ENCODE assay signal across 12 cellular contexts in the genomic region with DNA sequence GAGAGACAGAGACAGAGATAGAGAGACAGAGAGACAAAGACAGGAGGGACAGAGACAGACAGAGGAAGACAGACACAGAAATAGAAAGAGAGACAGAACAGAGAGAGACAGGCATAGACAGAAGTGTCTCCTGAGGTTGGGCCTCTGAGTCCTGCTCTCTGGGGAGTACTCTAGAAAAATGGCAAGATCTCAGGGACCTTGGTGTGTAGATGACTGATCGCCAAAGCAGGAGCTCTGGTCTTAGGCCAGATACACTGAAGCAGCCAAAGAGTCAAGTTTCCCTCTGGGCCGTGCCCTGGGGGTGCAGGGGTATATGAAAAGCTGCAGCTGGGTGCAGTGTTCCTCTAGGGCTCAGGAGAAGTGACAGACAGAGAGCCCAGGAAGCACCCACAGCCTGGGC.
A peak's percentile ranks its signal among the peaks of the same experiment; 100 is the strongest.
DNase-seq lines count a peak whose midpoint lies in the region; ATAC-seq and TF ChIP-seq lines count a peak whose summit lies in the region.
"Had no signal": no experiment of that assay in that cellular context is flagged by ENCODE, and none has a peak within 500 bp of the region (broad histone marks: within the 10 kb centered on the region; RNA-seq: fewer than 3 reads in every experiment).

No MANE protein-coding gene starts in this region.

- H3K9me3 ChIP-seq in SJSA1 (replicated peaks) (no peaks in the 10 kb centered on the region), prostate gland (no peaks in the 10 kb centered on the region), body of pancreas (no peaks in the 10 kb centered on the region)
- H3K9me3 ChIP-seq: gastroesophageal sphincter had no signal

- no peaks in the 10 kb centered on the region for H3K79me2 ChIP-seq in ACC112 (ENCODE audit: control insufficient read depth, insufficient read depth, low read length, unreplicated experiment)

- H3K36me3 ChIP-seq in ACC112 (ENCODE audit: insufficient read depth, low read length) (no peaks in the 10 kb centered on the region), SJSA1 (no peaks in the 10 kb centered on the region), prostate gland (no peaks in the 10 kb centered on the region), body of pancreas (replicated peaks in 1 of 2; ENCODE audit: insufficient read depth in 1 of 2, low read depth in 2 of 2) (no peaks in the 10 kb centered on the region)
- H3K36me3 ChIP-seq: gastroesophageal sphincter had no signal

- 52% methylated on average over 2 of the region's 2 CpGs for WGBS in prostate gland
- 67 to 90% methylated on average over 2 of the region's 2 CpGs for WGBS in body of pancreas, 2 donors

- intact Hi-C loops in prostate gland (cut with DNase I) (no loop called here), body of pancreas (cut with DNase I) (no loop called here)

- H3K4me3 ChIP-seq in ACC112 (ENCODE audit: low read depth, low read length): 0 out of 2 replicates have a peak overlapping the region, but pooled peaks have one; percentile 22
- no peak overlapping the region for H3K4me3 ChIP-seq in SJSA1
- H3K4me3 ChIP-seq in fibroblast of pulmonary artery (replicated peaks; ENCODE audit: low read depth, low read length): no peak overlapping the region
- no peak overlapping the region for H3K4me3 ChIP-seq in prostate gland
- no peak overlapping the region for H3K4me3 ChIP-seq in body of pancreas
- H3K4me3 ChIP-seq: gastroesophageal sphincter had no signal

- H3K27ac ChIP-seq in ACC112 (ENCODE audit: low read depth, low read length) (peak overlapping the region; percentile 96), SJSA1 (peak overlapping the region; percentile 47), prostate gland (peak overlapping the region; percentile 39 to 69), body of pancreas (no peak overlapping the region)

- ATAC-seq in body of pancreas: no peak
- ATAC-seq: T-cell had no signal

- H2AFZ ChIP-seq in ACC112 (ENCODE audit: low read length, unreplicated experiment): peak overlapping the region; percentile 68

- peaks cover 48% of the 10 kb centered on the region for H3K4me1 ChIP-seq in ACC112 (ENCODE audit: control insufficient read depth, insufficient read depth, low read length, unreplicated experiment)
- H3K4me1 ChIP-seq in SJSA1 (replicated peaks): peaks cover 38% of the 10 kb centered on the region
- peaks cover 3% of the 10 kb centered on the region for H3K4me1 ChIP-seq in prostate gland (replicated peaks)
- H3K4me1 ChIP-seq in body of pancreas: peaks cover 3% of the 10 kb centered on the region

- H3K27me3 ChIP-seq in ACC112 (ENCODE audit: insufficient read depth, low read length) (no peaks in the 10 kb centered on the region), SJSA1 (replicated peaks) (no peaks in the 10 kb centered on the region), prostate gland (replicated peaks; ENCODE audit: insufficient read depth) (no peaks in the 10 kb centered on the region), body of pancreas (no peaks in the 10 kb centered on the region)
- H3K27me3 ChIP-seq: gastroesophageal sphincter had no signal

- DNase-seq in SJSA1 (ENCODE audit: low read depth in 1 of 2, low spot score in 2 of 2) (no peak), fibroblast of pulmonary artery (ENCODE audit: low read depth) (peak; percentile 26), prostate gland (ENCODE audit: low spot score) (no peak), DMS79 (lab: John Stamatoyannopoulos, UW) (no peak), body of pancreas (no peak), islet precursor cell (no peak)
- DNase-seq in activated effector memory CD4-positive, alpha-beta T cell treated with anti-CD3 and anti-CD28 coated beads, Interleukin-2, amount 50 U/mL, for 16 hours: no peak
- DNase-seq: GDM1, NCI-H524, T-cell had no signal

- TF ChIP-seq CTCF in fibroblast of pulmonary artery (IDR thresholded peaks at IDR 0.05; ENCODE audit: low read length, missing control alignments): no peak
- TF ChIP-seq CTCF in prostate gland (IDR thresholded peaks at IDR 0.05): no peak
- no peak for TF ChIP-seq CTCF in body of pancreas (IDR thresholded peaks at IDR 0.05)

- TF ChIP-seq POLR2A in prostate gland (IDR thresholded peaks at IDR 0.05) (no peak), body of pancreas (IDR thresholded peaks at IDR 0.05) (no peak)

Comparison
In these comparisons a context has a peak if more than half of its experiments do, and no peak if none do; other contexts are left out.
1. H3K27ac ChIP-seq: peak in ACC112 (single experiment), SJSA1 (single experiment) and prostate gland (2 of 2); none in body of pancreas (0 of 4).